Comparison of ENCODE assay signal across 1 cellular context in genomic region chr15:65610871-65611718, GRCh38.
TF ChIP-seq lines count a peak whose summit lies in the region.

INTS14 (minus strand) TSS chr15:65611131; CDS start chr15:65607380, 3,751 bp downstream.

TF ChIP-seq in K562, 482 proteins besides CTCF, POLR2A, EP300 and RAD21 (continued from another document and continues in another):
- TF ChIP-seq, protein P1, sequence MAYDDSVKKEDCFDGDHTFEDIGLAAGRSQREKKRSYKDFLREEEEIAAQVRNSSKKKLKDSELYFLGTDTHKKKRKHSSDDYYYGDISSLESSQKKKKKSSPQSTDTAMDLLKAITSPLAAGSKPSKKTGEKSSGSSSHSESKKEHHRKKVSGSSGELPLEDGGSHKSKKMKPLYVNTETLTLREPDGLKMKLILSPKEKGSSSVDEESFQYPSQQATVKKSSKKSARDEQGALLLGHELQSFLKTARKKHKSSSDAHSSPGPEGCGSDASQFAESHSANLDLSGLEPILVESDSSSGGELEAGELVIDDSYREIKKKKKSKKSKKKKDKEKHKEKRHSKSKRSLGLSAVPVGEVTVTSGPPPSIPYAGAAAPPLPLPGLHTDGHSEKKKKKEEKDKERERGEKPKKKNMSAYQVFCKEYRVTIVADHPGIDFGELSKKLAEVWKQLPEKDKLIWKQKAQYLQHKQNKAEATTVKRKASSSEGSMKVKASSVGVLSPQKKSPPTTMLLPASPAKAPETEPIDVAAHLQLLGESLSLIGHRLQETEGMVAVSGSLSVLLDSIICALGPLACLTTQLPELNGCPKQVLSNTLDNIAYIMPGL (CRISPR knock-in tag; IDR thresholded peaks at IDR 0.05), result peak; percentile 73; the same call in 1 of the 2 replicates
- TF ChIP-seq, protein P2, sequence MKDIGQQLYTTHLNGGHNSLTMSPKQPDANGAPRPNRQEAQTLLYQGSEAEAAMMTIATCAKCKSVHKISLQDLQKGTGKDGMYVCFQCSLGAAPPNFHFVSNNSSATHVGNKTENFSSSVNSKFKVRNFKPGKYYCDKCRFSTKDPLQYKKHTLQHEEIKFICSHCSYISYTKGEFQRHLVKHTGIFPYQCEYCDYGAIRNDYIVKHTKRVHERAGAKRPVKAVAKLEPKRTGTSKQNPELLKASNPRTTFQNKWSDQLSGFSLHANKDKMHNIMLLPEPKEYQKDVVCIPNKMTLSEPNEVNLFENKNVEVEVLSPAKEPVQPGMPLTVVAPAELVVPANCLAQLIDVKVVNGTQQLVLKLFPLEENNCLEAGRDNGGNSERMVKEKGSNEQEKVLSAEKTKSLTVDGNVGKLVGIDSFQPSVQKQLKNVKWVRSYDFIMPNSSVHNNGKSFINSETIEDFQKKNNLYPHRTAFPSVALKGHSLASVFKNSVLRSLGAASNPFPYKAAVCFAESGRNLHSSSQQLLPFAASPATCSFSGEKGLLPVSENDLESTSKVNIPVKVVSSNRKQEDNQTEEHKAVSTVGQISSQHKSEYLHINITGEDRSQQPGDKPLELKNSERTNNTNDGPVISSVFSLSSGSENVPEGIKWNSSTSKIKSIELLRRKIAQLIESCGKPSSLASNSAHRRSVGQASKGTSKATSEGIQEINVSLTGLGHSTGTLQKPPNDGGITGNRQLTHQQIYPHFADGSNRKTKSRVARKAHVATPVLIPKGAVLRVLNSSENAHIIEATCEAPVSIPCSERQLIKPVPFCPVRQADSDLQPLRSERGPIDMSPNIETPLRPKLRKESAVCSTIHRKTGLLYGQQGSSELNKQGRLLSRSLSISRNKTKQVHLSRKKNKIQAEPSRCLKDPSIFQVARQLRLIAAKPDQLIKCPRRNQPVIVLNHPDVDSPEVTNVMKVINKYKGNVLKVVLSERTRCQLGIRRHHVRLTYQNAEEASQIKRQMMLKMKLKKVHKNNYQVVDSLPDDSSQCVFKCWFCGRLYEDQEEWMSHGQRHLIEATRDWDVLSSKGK (CRISPR knock-in tag; IDR thresholded peaks at IDR 0.05), result no peak
- TF ChIP-seq SRSF1 (IDR thresholded peaks at IDR 0.05; ENCODE audit: low read depth, low read length) (no peak), ZNF695 (CRISPR knock-in tag; IDR thresholded peaks at IDR 0.05) (no peak), DNMT1 (IDR thresholded peaks at IDR 0.05) (no peak), GMEB1 (CRISPR knock-in tag; IDR thresholded peaks at IDR 0.05) (peak; percentile 72), XRCC4 (IDR thresholded peaks at IDR 0.05; ENCODE audit: extremely low read depth, insufficient read depth, insufficient read length) (no peak), MYC (IDR thresholded peaks at IDR 0.05; ENCODE audit: low read depth, low read length) (peak; percentile 90), MYC (CRISPR knock-in tag; IDR thresholded peaks at IDR 0.05; ENCODE audit: borderline replicate concordance, low read depth) (peak; percentile 87), ARNT (IDR thresholded peaks at IDR 0.05) (peak in 1 of 2 experiments; percentile 63; a peak in 2 of 4 replicates), SNAPC5 (CRISPR knock-in tag; IDR thresholded peaks at IDR 0.05) (no peak), CCAR2 (IDR thresholded peaks at IDR 0.05; ENCODE audit: low read depth, low read length) (no peak), ZNF121 (CRISPR knock-in tag; conservative IDR thresholded peaks at IDR 0.05) (no peak), ZNF699 (CRISPR knock-in tag; IDR thresholded peaks at IDR 0.05; ENCODE audit: insufficient replicate concordance) (no peak), EZH2 (IDR thresholded peaks at IDR 0.05; ENCODE audit: borderline replicate concordance, low read depth, low read length) (no peak), ZNF780A (CRISPR knock-in tag; IDR thresholded peaks at IDR 0.05) (no peak), NEUROD1 (IDR thresholded peaks at IDR 0.05; ENCODE audit: borderline replicate concordance, low read depth, low read length, partially characterized antibody) (peak; percentile 89), RBM22 (IDR thresholded peaks at IDR 0.05; ENCODE audit: low read depth, low read length, poor library complexity, severe bottlenecking) (peak; percentile 88), ELK1 (CRISPR knock-in tag; IDR thresholded peaks at IDR 0.05) (no peak), EWSR1 (IDR thresholded peaks at IDR 0.05; ENCODE audit: borderline replicate concordance, low read depth, partially characterized antibody) (no peak), MTA1 (IDR thresholded peaks at IDR 0.05; ENCODE audit: borderline replicate concordance) (peak; percentile 63; the same call in 1 of the 2 replicates), PPARD (CRISPR knock-in tag; IDR thresholded peaks at IDR 0.05) (no peak), CAMTA2 (CRISPR knock-in tag; conservative IDR thresholded peaks at IDR 0.05) (peak; percentile 57; the same call in 1 of the 2 replicates), SREBF1 (IDR thresholded peaks at IDR 0.05; ENCODE audit: borderline replicate concordance, low read depth, low read length) (no peak), NCOA1 (IDR thresholded peaks at IDR 0.05; ENCODE audit: low read depth) (peak; percentile 99), KDM2B (CRISPR knock-in tag; IDR thresholded peaks at IDR 0.05) (no peak), DIDO1 (tag; IDR thresholded peaks at IDR 0.05; ENCODE audit: low read depth) (peak; percentile 94), LCOR (CRISPR knock-in tag; IDR thresholded peaks at IDR 0.05) (peak; percentile 83; the same call in 1 of the 2 replicates), NR2C2 (CRISPR knock-in tag; IDR thresholded peaks at IDR 0.05) (peak; percentile 86; the same call in 1 of the 2 replicates), NR2C2 (tag; IDR thresholded peaks at IDR 0.05) (peak; percentile 96), ZKSCAN3 (CRISPR knock-in tag; IDR thresholded peaks at IDR 0.05) (no peak), ZNF589 (CRISPR knock-in tag; IDR thresholded peaks at IDR 0.05; ENCODE audit: low read depth) (no peak; the same call in 1 of the 2 replicates), NFXL1 (CRISPR knock-in tag; IDR thresholded peaks at IDR 0.05) (no peak), RBFOX2 (IDR thresholded peaks at IDR 0.05; ENCODE audit: low read depth, low read length) (peak; percentile 95), TAF9B (IDR thresholded peaks at IDR 0.05; ENCODE audit: partially characterized antibody) (peak; percentile 94), ZNF445 (CRISPR knock-in tag; IDR thresholded peaks at IDR 0.05; ENCODE audit: low read depth) (no peak), ZNF134 (CRISPR knock-in tag; conservative IDR thresholded peaks at IDR 0.05) (no peak), ZNF140 (CRISPR knock-in tag; IDR thresholded peaks at IDR 0.05) (no peak), GTF2E2 (tag; IDR thresholded peaks at IDR 0.05) (peak; percentile 96), TEAD2 (tag; IDR thresholded peaks at IDR 0.05) (no peak), WHSC1 (IDR thresholded peaks at IDR 0.05; ENCODE audit: low read length) (no peak), MTA3 (IDR thresholded peaks at IDR 0.05; ENCODE audit: borderline replicate concordance) (peak; percentile 96), SMARCA4 (IDR thresholded peaks at IDR 0.05) (peak; percentile 76), POLR2B (IDR thresholded peaks at IDR 0.05; ENCODE audit: low read depth, partially characterized antibody) (peak; percentile 90), TCF15 (CRISPR knock-in tag; IDR thresholded peaks at IDR 0.05) (no peak), E2F3 (CRISPR knock-in tag; IDR thresholded peaks at IDR 0.05) (peak; percentile 65; the same call in 1 of the 2 replicates), CHCHD3 (CRISPR knock-in tag; IDR thresholded peaks at IDR 0.05) (0 out of 2 replicates have a peak, but pooled peaks have one; percentile 67), ZSCAN29 (IDR thresholded peaks at IDR 0.05) (no peak; the same call in 1 of the 2 replicates)
- TF ChIP-seq, protein P3, sequence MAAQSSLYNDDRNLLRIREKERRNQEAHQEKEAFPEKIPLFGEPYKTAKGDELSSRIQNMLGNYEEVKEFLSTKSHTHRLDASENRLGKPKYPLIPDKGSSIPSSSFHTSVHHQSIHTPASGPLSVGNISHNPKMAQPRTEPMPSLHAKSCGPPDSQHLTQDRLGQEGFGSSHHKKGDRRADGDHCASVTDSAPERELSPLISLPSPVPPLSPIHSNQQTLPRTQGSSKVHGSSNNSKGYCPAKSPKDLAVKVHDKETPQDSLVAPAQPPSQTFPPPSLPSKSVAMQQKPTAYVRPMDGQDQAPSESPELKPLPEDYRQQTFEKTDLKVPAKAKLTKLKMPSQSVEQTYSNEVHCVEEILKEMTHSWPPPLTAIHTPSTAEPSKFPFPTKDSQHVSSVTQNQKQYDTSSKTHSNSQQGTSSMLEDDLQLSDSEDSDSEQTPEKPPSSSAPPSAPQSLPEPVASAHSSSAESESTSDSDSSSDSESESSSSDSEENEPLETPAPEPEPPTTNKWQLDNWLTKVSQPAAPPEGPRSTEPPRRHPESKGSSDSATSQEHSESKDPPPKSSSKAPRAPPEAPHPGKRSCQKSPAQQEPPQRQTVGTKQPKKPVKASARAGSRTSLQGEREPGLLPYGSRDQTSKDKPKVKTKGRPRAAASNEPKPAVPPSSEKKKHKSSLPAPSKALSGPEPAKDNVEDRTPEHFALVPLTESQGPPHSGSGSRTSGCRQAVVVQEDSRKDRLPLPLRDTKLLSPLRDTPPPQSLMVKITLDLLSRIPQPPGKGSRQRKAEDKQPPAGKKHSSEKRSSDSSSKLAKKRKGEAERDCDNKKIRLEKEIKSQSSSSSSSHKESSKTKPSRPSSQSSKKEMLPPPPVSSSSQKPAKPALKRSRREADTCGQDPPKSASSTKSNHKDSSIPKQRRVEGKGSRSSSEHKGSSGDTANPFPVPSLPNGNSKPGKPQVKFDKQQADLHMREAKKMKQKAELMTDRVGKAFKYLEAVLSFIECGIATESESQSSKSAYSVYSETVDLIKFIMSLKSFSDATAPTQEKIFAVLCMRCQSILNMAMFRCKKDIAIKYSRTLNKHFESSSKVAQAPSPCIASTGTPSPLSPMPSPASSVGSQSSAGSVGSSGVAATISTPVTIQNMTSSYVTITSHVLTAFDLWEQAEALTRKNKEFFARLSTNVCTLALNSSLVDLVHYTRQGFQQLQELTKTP (IDR thresholded peaks at IDR 0.05; ENCODE audit: low read depth in 1 of 2, partially characterized antibody in 2 of 2), result no peak
- TF ChIP-seq, protein P4, sequence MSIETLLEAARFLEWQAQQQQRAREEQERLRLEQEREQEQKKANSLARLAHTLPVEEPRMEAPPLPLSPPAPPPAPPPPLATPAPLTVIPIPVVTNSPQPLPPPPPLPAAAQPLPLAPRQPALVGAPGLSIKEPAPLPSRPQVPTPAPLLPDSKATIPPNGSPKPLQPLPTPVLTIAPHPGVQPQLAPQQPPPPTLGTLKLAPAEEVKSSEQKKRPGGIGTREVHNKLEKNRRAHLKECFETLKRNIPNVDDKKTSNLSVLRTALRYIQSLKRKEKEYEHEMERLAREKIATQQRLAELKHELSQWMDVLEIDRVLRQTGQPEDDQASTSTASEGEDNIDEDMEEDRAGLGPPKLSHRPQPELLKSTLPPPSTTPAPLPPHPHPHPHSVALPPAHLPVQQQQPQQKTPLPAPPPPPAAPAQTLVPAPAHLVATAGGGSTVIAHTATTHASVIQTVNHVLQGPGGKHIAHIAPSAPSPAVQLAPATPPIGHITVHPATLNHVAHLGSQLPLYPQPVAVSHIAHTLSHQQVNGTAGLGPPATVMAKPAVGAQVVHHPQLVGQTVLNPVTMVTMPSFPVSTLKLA (conservative IDR thresholded peaks at IDR 0.05), result peak; percentile 69 to 92
- TF ChIP-seq, protein P5, sequence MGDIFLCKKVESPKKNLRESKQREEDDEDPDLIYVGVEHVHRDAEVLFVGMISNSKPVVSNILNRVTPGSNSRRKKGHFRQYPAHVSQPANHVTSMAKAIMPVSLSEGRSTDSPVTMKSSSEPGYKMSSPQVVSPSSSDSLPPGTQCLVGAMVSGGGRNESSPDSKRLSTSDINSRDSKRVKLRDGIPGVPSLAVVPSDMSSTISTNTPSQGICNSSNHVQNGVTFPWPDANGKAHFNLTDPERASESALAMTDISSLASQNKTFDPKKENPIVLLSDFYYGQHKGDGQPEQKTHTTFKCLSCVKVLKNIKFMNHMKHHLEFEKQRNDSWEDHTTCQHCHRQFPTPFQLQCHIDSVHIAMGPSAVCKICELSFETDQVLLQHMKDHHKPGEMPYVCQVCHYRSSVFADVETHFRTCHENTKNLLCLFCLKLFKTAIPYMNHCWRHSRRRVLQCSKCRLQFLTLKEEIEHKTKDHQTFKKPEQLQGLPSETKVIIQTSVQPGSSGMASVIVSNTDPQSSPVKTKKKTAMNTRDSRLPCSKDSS (IDR thresholded peaks at IDR 0.05; ENCODE audit: low read depth, partially characterized antibody), result no peak
- TF ChIP-seq, protein P6, sequence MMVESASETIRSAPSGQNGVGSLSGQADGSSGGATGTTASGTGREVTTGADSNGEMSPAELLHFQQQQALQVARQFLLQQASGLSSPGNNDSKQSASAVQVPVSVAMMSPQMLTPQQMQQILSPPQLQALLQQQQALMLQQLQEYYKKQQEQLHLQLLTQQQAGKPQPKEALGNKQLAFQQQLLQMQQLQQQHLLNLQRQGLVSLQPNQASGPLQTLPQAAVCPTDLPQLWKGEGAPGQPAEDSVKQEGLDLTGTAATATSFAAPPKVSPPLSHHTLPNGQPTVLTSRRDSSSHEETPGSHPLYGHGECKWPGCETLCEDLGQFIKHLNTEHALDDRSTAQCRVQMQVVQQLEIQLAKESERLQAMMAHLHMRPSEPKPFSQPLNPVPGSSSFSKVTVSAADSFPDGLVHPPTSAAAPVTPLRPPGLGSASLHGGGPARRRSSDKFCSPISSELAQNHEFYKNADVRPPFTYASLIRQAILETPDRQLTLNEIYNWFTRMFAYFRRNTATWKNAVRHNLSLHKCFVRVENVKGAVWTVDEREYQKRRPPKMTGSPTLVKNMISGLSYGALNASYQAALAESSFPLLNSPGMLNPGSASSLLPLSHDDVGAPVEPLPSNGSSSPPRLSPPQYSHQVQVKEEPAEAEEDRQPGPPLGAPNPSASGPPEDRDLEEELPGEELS (CRISPR knock-in tag; IDR thresholded peaks at IDR 0.05; ENCODE audit: borderline replicate concordance), result no peak
